ENCODE assay signal across 3 cellular contexts in genomic region chr9:92571871-92572270, GRCh38. TPM values are rescaled to one million over a fixed set of nuclear protein-coding genes. Genes with fewer than 3 reads are reported as not detected.
"Had no signal": no experiment of that assay in that cellular context is flagged by ENCODE, and none has a peak within 500 bp of the region (broad histone marks: within the 10 kb centered on the region; RNA-seq: fewer than 3 reads in every experiment).

No MANE protein-coding gene starts in this region.

RNA-seq across cellular contexts. Expression of gene ECM2, which starts 36.1 kb away (rescaled TPM):
- total RNA-seq: HepG2, HT-29 had no signal
- polyA plus RNA-seq: IgD-negative memory B cell had no signal
